In genomic region chr3:50873376-50874157, GRCh38 we compare ENCODE assay signal across 17 cellular contexts.
DNase-seq lines count a peak whose midpoint lies in the region; ATAC-seq, FAIRE-seq and TF ChIP-seq lines count a peak whose summit lies in the region.
"Had no signal": no experiment of that assay in that cellular context is flagged by ENCODE, and none has a peak within 500 bp of the region (broad histone marks: within the 10 kb centered on the region; RNA-seq: fewer than 3 reads in every experiment).

No MANE protein-coding gene starts in this region.

- H3K79me2 ChIP-seq in keratinocyte (ENCODE audit: control insufficient read depth, insufficient read depth, low read length), result no peaks in the 10 kb centered on the region

- peaks cover 39 to 62% of the 10 kb centered on the region in 2 donors for H3K27me3 Mint-ChIP-seq in effector memory CD8-positive, alpha-beta T cell
- H3K27me3 Mint-ChIP-seq: type B pancreatic cell had no signal

- dilution Hi-C loops in keratinocyte (cut with MboI; ENCODE audit: extremely low pct_ligation_motif_present, low sequenced_read_pairs), result no loop called here

- H3K36me3 Mint-ChIP-seq in effector memory CD8-positive, alpha-beta T cell (ENCODE audit: insufficient read depth), result no peaks in the 10 kb centered on the region
- H3K36me3 Mint-ChIP-seq: type B pancreatic cell had no signal

- no peaks in the 10 kb centered on the region for H4K20me1 ChIP-seq in keratinocyte (ENCODE audit: control insufficient read depth, extremely low read depth, insufficient read depth, low read length)

- peaks cover 1 to 3% of the 10 kb centered on the region in 2 donors for H3K4me1 Mint-ChIP-seq in effector memory CD8-positive, alpha-beta T cell (ENCODE audit: low read depth in 2 of 2)
- H3K4me1 Mint-ChIP-seq: naive B cell had no signal

- DNase-seq in GM18507 (ENCODE audit: extremely low spot score, insufficient read length, low read depth) (peak; percentile 3), keratinocyte (ENCODE audit: low read depth, low spot score) (no peak), SKM-1 treated with dmso at 0.1 percent for 144 hours (lab: John Stamatoyannopoulos, UW; ENCODE audit: unreplicated experiment) (no peak), activated gamma-delta T cell treated with Interleukin-2 at 50 U/mL for 16 hours (no peak)
- no peak for DNase-seq in effector memory CD8-positive, alpha-beta T cell
- DNase-seq: activated CD4-positive, alpha-beta memory T cell treated with anti-CD3 and anti-CD28 coated beads for 36 hours; BE2C; DMS79 treated with DMSO at 0.1 percent for 48 hours; GOT3; left colon; naive B cell; NCI-H1048; NCI-H2171 treated with DMSO at 0.1 percent for 48 hours had no signal

- H2AFZ ChIP-seq in keratinocyte (ENCODE audit: control insufficient read depth, low read length), result no peak overlapping the region

- no peaks in the 10 kb centered on the region for H3K4me1 ChIP-seq in keratinocyte (ENCODE audit: control insufficient read depth, extremely low read depth, insufficient read depth, low read length)
- H3K4me1 ChIP-seq: BE2C had no signal

- FAIRE-seq in GM18507 (lab: Jason Lieb, UNC) (no peak), keratinocyte (lab: Jason Lieb, UNC) (peak; percentile 9)

- H3K4me2 ChIP-seq in keratinocyte (ENCODE audit: control insufficient read depth, extremely low read depth, insufficient read depth, low read depth, low read length), result no peak overlapping the region

- H3K27ac ChIP-seq in keratinocyte (ENCODE audit: control insufficient read depth, insufficient read depth, low read length), result no peak overlapping the region

- no peak overlapping the region for H3K27ac Mint-ChIP-seq in effector memory CD8-positive, alpha-beta T cell
- H3K27ac Mint-ChIP-seq: activated CD4-positive, alpha-beta memory T cell treated with anti-CD3 and anti-CD28 coated beads for 36 hours; type B pancreatic cell had no signal

- H3K36me3 ChIP-seq in keratinocyte (ENCODE audit: control insufficient read depth in 2 of 2, extremely low read depth in 1 of 2, insufficient read depth in 2 of 2, low read length in 2 of 2), result no peaks in the 10 kb centered on the region
- H3K36me3 ChIP-seq: BE2C had no signal

- H3K4me3 Mint-ChIP-seq in effector memory CD8-positive, alpha-beta T cell, result no peak overlapping the region
- H3K4me3 Mint-ChIP-seq: activated CD4-positive, alpha-beta memory T cell treated with anti-CD3 and anti-CD28 coated beads for 36 hours; type B pancreatic cell had no signal

- no peaks in the 10 kb centered on the region for H3K9me3 ChIP-seq in keratinocyte (ENCODE audit: control insufficient read depth, low read depth, low read length)
- H3K9me3 ChIP-seq: BE2C had no signal

- peak; percentile 89 for ATAC-seq in GM21390 (IDR thresholded peaks at IDR 0.05; ENCODE audit: unreplicated experiment)
- peak; percentile 51 for ATAC-seq in HG03039 (IDR thresholded peaks at IDR 0.05; ENCODE audit: unreplicated experiment)
- ATAC-seq in effector memory CD8-positive, alpha-beta T cell (replicated peaks), result no peak
- ATAC-seq: esophagus mucosa, left colon had no signal

- no peak overlapping the region for H3K4me3 ChIP-seq in keratinocyte (ENCODE audit: control insufficient read depth in 2 of 3, extremely low read depth in 1 of 3, insufficient read depth in 2 of 3, low read depth in 1 of 3, low read length in 3 of 3)

- no peaks in the 10 kb centered on the region for H3K9me1 ChIP-seq in keratinocyte (ENCODE audit: control insufficient read depth, extremely low read depth, insufficient read depth, low read length)

- TF ChIP-seq CTCF in keratinocyte (optimal IDR thresholded peaks at IDR 0.05 in 1 of 3, IDR thresholded peaks at IDR 0.05 in 1 of 3, conservative IDR thresholded peaks at IDR 0.05 in 1 of 3; ENCODE audit: extremely low read depth in 1 of 3, insufficient read depth in 2 of 3, low read length in 3 of 3), result no peak

- no peak overlapping the region for H3K9ac ChIP-seq in keratinocyte (ENCODE audit: control insufficient read depth, extremely low read depth, insufficient read depth, low read length)

- no peaks in the 10 kb centered on the region for H3K27me3 ChIP-seq in keratinocyte (ENCODE audit: control insufficient read depth, extremely low read depth, insufficient read depth, low read length)
- H3K27me3 ChIP-seq: BE2C had no signal

- H3K9me3 Mint-ChIP-seq in effector memory CD8-positive, alpha-beta T cell, result peaks cover 8 to 15% of the 10 kb centered on the region in 2 donors
